ENCODE assay signal across 20 cellular contexts in the genomic region with DNA sequence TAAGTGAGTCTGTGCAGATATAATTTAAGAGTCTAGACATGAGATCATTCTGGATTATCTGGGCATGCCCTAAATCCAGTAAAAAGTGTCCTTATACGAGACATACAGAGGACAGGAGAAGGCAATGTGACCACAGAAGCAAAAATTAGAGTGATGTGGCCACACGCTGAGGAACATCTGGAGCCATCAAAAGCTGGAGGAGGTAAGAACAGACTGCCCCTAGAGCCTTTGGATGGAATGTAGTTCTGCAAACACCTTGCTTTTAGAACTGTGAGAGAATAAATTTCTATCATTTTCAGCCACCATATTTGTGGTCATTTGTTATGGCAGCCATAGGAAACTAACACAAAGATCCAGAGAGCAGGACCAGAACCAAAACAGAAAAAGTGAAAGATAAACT.
"Had no signal": no experiment of that assay in that cellular context is flagged by ENCODE, and none has a peak within 500 bp of the region (broad histone marks: within the 10 kb centered on the region; RNA-seq: fewer than 3 reads in every experiment).

No MANE protein-coding gene starts in this region.

- H3K27me3 ChIP-seq: body of pancreas, neutrophil, suprapubic skin had no signal

- H3K27ac ChIP-seq: body of pancreas, neutrophil, suprapubic skin had no signal

- H3K4me3 ChIP-seq: body of pancreas, skin epidermis, suprapubic skin had no signal

- ATAC-seq: activated CD8-positive, alpha-beta T cell treated with anti-CD3 and anti-CD28 coated beads for 36 hours; activated naive CD4-positive, alpha-beta T cell treated with anti-CD3 and anti-CD28 coated beads, Interleukin-2, amount 50 U/mL, for 72 hours; activated T-cell treated with anti-CD3 and anti-CD28 coated beads, Interleukin-2, amount 50 U/mL, for 72 hours; body of pancreas; naive thymus-derived CD8-positive, alpha-beta T cell had no signal

- H3K9me3 ChIP-seq: body of pancreas, neutrophil, suprapubic skin had no signal

- H3K4me1 ChIP-seq: body of pancreas had no signal

- DNase-seq: activated B cell treated with CpG ODN at 0.5 μM for 24 hours; activated CD4-positive, alpha-beta T cell treated with anti-CD3 and anti-CD28 coated beads for 48 hours; activated CD8-positive, alpha-beta memory T cell treated with anti-CD3 and anti-CD28 coated beads, Interleukin-2, amount 50 U/mL, for 48 hours; activated CD8-positive, alpha-beta T cell treated with anti-CD3 and anti-CD28 coated beads for 36 hours; activated gamma-delta T cell; activated T-cell treated with anti-CD3 and anti-CD28 coated beads, Interleukin-2, amount 50 U/mL, for 72 hours; amniotic stem cell; body of pancreas; effector memory CD4-positive, alpha-beta T cell; islet precursor cell; mesenchymal stem cell; naive thymus-derived CD8-positive, alpha-beta T cell; stimulated activated CD4-positive, alpha-beta T cell treated with anti-CD3 and anti-CD28 coated beads, Interleukin-4, amount 100 ng/mL, for 4 hours; stimulated activated CD8-positive, alpha-beta memory T cell treated with anti-CD3 and anti-CD28 coated beads, Interleukin-4, amount 100 ng/mL, for 48 hours; stimulated activated naive CD4-positive, alpha-beta T cell treated with Interleukin-2 at 50 U/mL for 16 hours; T-helper 2 cell had no signal

- H3K36me3 ChIP-seq: neutrophil, suprapubic skin had no signal
